Comparison of ENCODE assay signal across 9 cellular contexts in the genomic region with DNA sequence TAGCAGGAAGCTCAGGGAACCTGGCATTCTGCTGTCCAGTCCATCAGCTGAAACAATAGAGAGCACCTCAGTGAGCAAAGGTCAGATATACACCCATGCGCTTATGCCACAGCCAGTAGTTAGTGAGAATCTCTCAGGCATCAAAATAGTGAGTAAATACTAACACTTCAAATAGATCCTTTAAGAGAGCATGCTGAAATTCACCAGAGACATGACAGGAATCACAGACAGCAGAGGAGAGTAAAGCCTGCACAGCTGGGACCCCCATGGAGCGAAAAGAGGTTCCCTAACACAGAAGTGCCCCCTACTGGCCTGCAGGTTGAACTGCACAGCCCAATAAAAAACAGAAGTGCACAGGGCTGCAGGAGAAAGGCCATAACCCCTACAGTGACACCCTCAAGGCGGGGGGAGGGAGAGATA. TPM values are rescaled to one million over a fixed set of nuclear protein-coding genes. Genes with fewer than 3 reads are reported as not detected.
DNase-seq lines count a peak whose midpoint lies in the region; ATAC-seq and TF ChIP-seq lines count a peak whose summit lies in the region.
"Had no signal": no experiment of that assay in that cellular context is flagged by ENCODE, and none has a peak within 500 bp of the region (broad histone marks: within the 10 kb centered on the region; RNA-seq: fewer than 3 reads in every experiment).

No MANE protein-coding gene starts in this region.

- no peak for ATAC-seq in GM19035 (IDR thresholded peaks at IDR 0.05; ENCODE audit: unreplicated experiment)

- in situ Hi-C loops in astrocyte of the cerebellum (cut with HindIII; ENCODE audit: low sequenced_read_pairs): no loop called here

- H3K9me3 ChIP-seq in sigmoid colon: no peaks in the 10 kb centered on the region
- H3K9me3 ChIP-seq: ovary had no signal

- TF ChIP-seq POLR2A in sigmoid colon (IDR thresholded peaks at IDR 0.05): no peak

- H3K4ac ChIP-seq in mesendoderm (ENCODE audit: low read depth, low read length): no peak overlapping the region

- no peak overlapping the region for H2BK15ac ChIP-seq in mesendoderm (replicated peaks; ENCODE audit: low read depth)

- no peak overlapping the region for H2BK120ac ChIP-seq in mesendoderm (ENCODE audit: low read depth, low read length)

- no CpG with 5 or more reads among the region's 3 CpGs for WGBS in mesendoderm (ENCODE audit: extremely low coverage, insufficient coverage, low lambda C conversion rate)
- WGBS in sigmoid colon, 2 donors: 14 to 63% methylated on average over 3 of the region's 3 CpGs

- no peak overlapping the region for H3K4me3 ChIP-seq in astrocyte of the cerebellum (ENCODE audit: low read depth, low read length)
- no peak overlapping the region for H3K4me3 ChIP-seq in mesendoderm (ENCODE audit: low read length)
- H3K4me3 ChIP-seq in sigmoid colon: no peak overlapping the region
- H3K4me3 ChIP-seq: ovary had no signal

- no peak overlapping the region for H3K18ac ChIP-seq in mesendoderm (ENCODE audit: low read length)

- H3K36me3 ChIP-seq in mesendoderm (ENCODE audit: control insufficient read depth, insufficient read depth, low read length): no peaks in the 10 kb centered on the region
- no peaks in the 10 kb centered on the region for H3K36me3 ChIP-seq in sigmoid colon
- H3K36me3 ChIP-seq: ovary had no signal

- H3K4me2 ChIP-seq in mesendoderm (ENCODE audit: low read length): no peak overlapping the region

- H3K27me3 ChIP-seq in mesendoderm (ENCODE audit: insufficient read depth, low read length, poor library complexity) (no peaks in the 10 kb centered on the region), sigmoid colon (no peaks in the 10 kb centered on the region)
- H3K27me3 ChIP-seq: ovary had no signal

- H3K4me1 ChIP-seq in mesendoderm (ENCODE audit: control insufficient read depth, low read depth, low read length) (no peaks in the 10 kb centered on the region), sigmoid colon (no peaks in the 10 kb centered on the region)

- no peak for TF ChIP-seq EP300 in sigmoid colon (IDR thresholded peaks at IDR 0.05)

- DNase-seq in NCI-H82 (lab: John Stamatoyannopoulos, UW): peak; percentile 41
- no peak for DNase-seq in NCI-H82 treated with DMSO at 0.1 percent for 48 hours (lab: John Stamatoyannopoulos, UW; ENCODE audit: unreplicated experiment)
- DNase-seq in MV-4-11 (lab: John Stamatoyannopoulos, UW): peak; percentile 21
- no peak for DNase-seq in astrocyte of the cerebellum (ENCODE audit: low read depth)
- DNase-seq in mesendoderm: peak; percentile 84
- no peak for DNase-seq in SK-N-DZ (ENCODE audit: low spot score)
- DNase-seq in sigmoid colon: no peak

- H3K23ac ChIP-seq in mesendoderm (ENCODE audit: low read length): no peak overlapping the region

- H3K79me1 ChIP-seq in mesendoderm (ENCODE audit: low read length): no peaks in the 10 kb centered on the region

- H3K27ac ChIP-seq in mesendoderm (ENCODE audit: low read depth, low read length) (no peak overlapping the region), sigmoid colon (no peak overlapping the region)
- H3K27ac ChIP-seq: ovary had no signal

- H3K79me2 ChIP-seq in mesendoderm (ENCODE audit: control insufficient read depth, insufficient read depth, low read length): no peaks in the 10 kb centered on the region

- H2BK5ac ChIP-seq in mesendoderm (ENCODE audit: low read length): no peak overlapping the region

- intact Hi-C loops in sigmoid colon (cut with DNase I): loop anchor here (5.0 kb wide), 1 partner anchor 53 kb away; no protein-coding TSS in a partner anchor

- TF ChIP-seq CTCF in astrocyte of the cerebellum (IDR thresholded peaks at IDR 0.05; ENCODE audit: low read depth, low read length, missing control alignments) (peak; percentile 67), sigmoid colon (IDR thresholded peaks at IDR 0.05) (no peak)

- no peak overlapping the region for H3K56ac ChIP-seq in mesendoderm (ENCODE audit: low read length)

- no peak overlapping the region for H4K8ac ChIP-seq in mesendoderm (ENCODE audit: low read depth, low read length)

- H3K9ac ChIP-seq in mesendoderm (ENCODE audit: low read length): no peak overlapping the region

- H2AK5ac ChIP-seq in mesendoderm (ENCODE audit: low read length): no peak overlapping the region

- H4K5ac ChIP-seq in mesendoderm (ENCODE audit: low read length): no peak overlapping the region

RNA-seq across cellular contexts. Expression of gene ANTXRL, which starts 57.6 kb away (rescaled TPM):
- polyA plus RNA-seq in mesendoderm (2013, experiment 1 of 2): not detected
- polyA plus RNA-seq in mesendoderm (2013, experiment 2 of 2): not detected
- polyA plus RNA-seq in SK-N-DZ (2014; cell fraction: cytosol; rRNA removed): not detected in 2 replicates
- polyA plus RNA-seq in SK-N-DZ (2014; cell fraction: nucleus; rRNA removed): not detected in 2 replicates
- not detected for total RNA-seq in sigmoid colon
- not detected for polyA plus RNA-seq in sigmoid colon
- polyA plus RNA-seq: ovary had no signal

Comparison
In these comparisons a context has a peak if more than half of its experiments do, and no peak if none do; other contexts are left out.
1. DNase-seq: peak in NCI-H82 (single experiment), MV-4-11 (single experiment) and mesendoderm (single experiment); none in NCI-H82 treated with DMSO at 0.1 percent for 48 hours (single experiment), astrocyte of the cerebellum (single experiment), SK-N-DZ (single experiment) and sigmoid colon (single experiment).